In genomic region chr22:17769013-17769715, GRCh38 we compare ENCODE assay signal across 26 cellular contexts. TPM values are rescaled to one million over a fixed set of nuclear protein-coding genes. Genes with fewer than 3 reads are reported as not detected.
DNase-seq lines count a peak whose midpoint lies in the region; ATAC-seq, FAIRE-seq and TF ChIP-seq lines count a peak whose summit lies in the region.
"Had no signal": no experiment of that assay in that cellular context is flagged by ENCODE, and none has a peak within 500 bp of the region (broad histone marks: within the 10 kb centered on the region; RNA-seq: fewer than 3 reads in every experiment).

No MANE protein-coding gene starts in this region.

- no peak overlapping the region for H3K4me2 ChIP-seq in K562 (ENCODE audit: insufficient read depth, low read length)

- intact Hi-C loops in CD8-positive, alpha-beta T cell (cut with DNase I, micrococcal nuclease): loop anchor here in 1 of 2 experiments (2.0 kb wide), 1 partner anchor 16 kb away; no protein-coding TSS in a partner anchor
- intact Hi-C loops in K562 (cut with micrococcal nuclease) (no loop called here), lower lobe of right lung (cut with DNase I) (no loop called here)

- peaks cover 85% of the 10 kb centered on the region for H3K79me2 ChIP-seq in K562 (ENCODE audit: control insufficient read depth, insufficient read depth, low read length)

- no peak for TF ChIP-seq RAD21 in K562 (CRISPR knock-in tag; conservative IDR thresholded peaks at IDR 0.05 in 1 of 2, IDR thresholded peaks at IDR 0.05 in 1 of 2)

- no TSS peak for BruUV-seq in K562 (replicated peaks; lab: Mats Ljungman, UMichigan)

- peaks cover 65% of the 10 kb centered on the region for H3K4me1 Mint-ChIP-seq in CD8-positive, alpha-beta T cell (ENCODE audit: low read depth)

- H3K9ac ChIP-seq in K562 (ENCODE audit: insufficient read depth in 1 of 2, low read depth in 2 of 2, low read length in 2 of 2): peak overlapping the region in 1 of 2 experiments; percentile 59; a peak in 1 of 4 replicates

- no peaks in the 10 kb centered on the region for H3K27me3 Mint-ChIP-seq in CD8-positive, alpha-beta T cell (ENCODE audit: low read depth)
- H3K27me3 Mint-ChIP-seq: B cell had no signal

- no peaks in the 10 kb centered on the region for H3K27me3 ChIP-seq in CD8-positive, alpha-beta T cell (ENCODE audit: insufficient read depth, low read length)
- no peaks in the 10 kb centered on the region for H3K27me3 ChIP-seq in K562 (ENCODE audit: control insufficient read depth in 2 of 2, insufficient read depth in 2 of 2, low read length in 2 of 2)
- H3K27me3 ChIP-seq in lower lobe of right lung (ENCODE audit: low read depth): no peaks in the 10 kb centered on the region
- H3K27me3 ChIP-seq in thymus (ENCODE audit: control insufficient read depth, insufficient read depth): no peaks in the 10 kb centered on the region
- H3K27me3 ChIP-seq: SJSA1, uterus had no signal

- no peak overlapping the region for H3K27ac ChIP-seq in CD8-positive, alpha-beta T cell (ENCODE audit: low read depth, low read length)
- H3K27ac ChIP-seq in K562 (ENCODE audit: extremely low read depth, low read depth, low read length): no peak overlapping the region
- H3K27ac ChIP-seq in lower lobe of right lung: peak overlapping the region; percentile 36
- H3K27ac ChIP-seq in thymus (ENCODE audit: low read depth): peak overlapping the region; percentile 43
- H3K27ac ChIP-seq: SJSA1, uterus, WERI-Rb-1 had no signal

- TF ChIP-seq CTCF in CD8-positive, alpha-beta T cell (IDR thresholded peaks at IDR 0.05): no peak
- no peak for TF ChIP-seq CTCF in K562 (IDR thresholded peaks at IDR 0.05 in 2 of 3, conservative IDR thresholded peaks at IDR 0.05 in 1 of 3; ENCODE audit: insufficient read depth in 2 of 3, low read depth in 1 of 3, low read length in 3 of 3)
- TF ChIP-seq CTCF in lower lobe of right lung (IDR thresholded peaks at IDR 0.05): no peak

- ATAC-seq in CD8-positive, alpha-beta T cell: no peak
- ATAC-seq in K562 (no peak), lower lobe of right lung (no peak)
- ATAC-seq: activated naive CD4-positive, alpha-beta T cell treated with anti-CD3 and anti-CD28 coated beads, Interleukin-2, amount 50 U/mL, for 72 hours had no signal

- CTCF ChIA-PET in CD8-positive, alpha-beta T cell (lab: Charles Lee): interaction anchor here (1.0 to 7.4 kb wide), 5 partner anchors 10 to 27 kb away, joined by 3 to 40 read pairs (median 3); no protein-coding TSS in a partner anchor
- CTCF ChIA-PET in K562 (lab: Yijun Ruan, JAX; ENCODE audit: low intra/inter-chr PET ratio): no interaction called here

- in situ Hi-C loops in K562 (cut with MboI): no loop called here

- no peak overlapping the region for H2AFZ ChIP-seq in K562 (ENCODE audit: low read depth, low read length)

- H3K4me3 ChIP-seq in CD8-positive, alpha-beta T cell (ENCODE audit: low read depth, low read length): no peak overlapping the region
- H3K4me3 ChIP-seq in K562 (no peak overlapping the region), lower lobe of right lung (no peak overlapping the region), thymus (ENCODE audit: low read length) (no peak overlapping the region)
- H3K4me3 ChIP-seq: SJSA1, uterus had no signal

- peaks cover 60% of the 10 kb centered on the region for H4K20me1 ChIP-seq in K562 (replicated peaks; ENCODE audit: control insufficient read depth, insufficient read depth, low read length)

- no peaks in the 10 kb centered on the region for H3K9me3 Mint-ChIP-seq in CD8-positive, alpha-beta T cell
- H3K9me3 Mint-ChIP-seq: activated naive CD4-positive, alpha-beta T cell treated with anti-CD3 and anti-CD28 coated beads, Interleukin-2, amount 50 U/mL, for 72 hours; immature natural killer cell had no signal

- H3K9me1 ChIP-seq in K562 (ENCODE audit: control insufficient read depth, insufficient read depth, low read length): no peaks in the 10 kb centered on the region

- peak overlapping the region; percentile 45 for H3K27ac Mint-ChIP-seq in CD8-positive, alpha-beta T cell

- H3K4me3 Mint-ChIP-seq in CD8-positive, alpha-beta T cell: no peak overlapping the region
- H3K4me3 Mint-ChIP-seq: B cell had no signal

- WGBS in K562 (ENCODE audit: insufficient coverage, low coverage, missing lambda C conversion rate): 90% methylated on average over 12 of the region's 14 CpGs
- WGBS in thymus: 90% methylated on average over 14 of the region's 14 CpGs

- TF ChIP-seq EP300 in K562 (IDR thresholded peaks at IDR 0.05; ENCODE audit: low read length): no peak

- DNase-seq in CD8-positive, alpha-beta T cell: peak in 1 of 7 experiments; percentile 16
- DNase-seq in K562 (ENCODE audit: extremely low read depth in 1 of 4, low spot score in 3 of 4) (no peak), lower lobe of right lung (peak; percentile 68), HPDE6-E6E7 (ENCODE audit: extremely low spot score) (no peak), NCI-H345 (lab: John Stamatoyannopoulos, UW) (no peak)
- no peak for DNase-seq in activated naive CD4-positive, alpha-beta T cell (lab: John Stamatoyannopoulos, UW)
- DNase-seq: ACHN; activated CD4-positive, alpha-beta T cell treated with anti-CD3 and anti-CD28 coated beads for 48 hours; activated CD8-positive, alpha-beta memory T cell treated with anti-CD3 and anti-CD28 coated beads for 24 hours; amygdala; Caco-2; DMS53; H7; hypothalamus; immature natural killer cell; NCI-H446 treated with DMSO at 0.1 percent for 48 hours; NCI-H82; stimulated activated naive CD4-positive, alpha-beta T cell treated with Interleukin-2 at 50 U/mL for 16 hours; T1000; uterus; WERI-Rb-1 had no signal

- no peaks in the 10 kb centered on the region for H3K9me3 ChIP-seq in CD8-positive, alpha-beta T cell (ENCODE audit: low read length)
- H3K9me3 ChIP-seq in K562 (replicated peaks; ENCODE audit: control insufficient read depth, insufficient read depth, low read depth, low read length): no peaks in the 10 kb centered on the region
- no peaks in the 10 kb centered on the region for H3K9me3 ChIP-seq in lower lobe of right lung
- no peaks in the 10 kb centered on the region for H3K9me3 ChIP-seq in thymus (ENCODE audit: control insufficient read depth)
- H3K9me3 ChIP-seq: Caco-2, SJSA1, uterus had no signal

- H3K36me3 ChIP-seq in CD8-positive, alpha-beta T cell (ENCODE audit: insufficient read depth, low read length): no peaks in the 10 kb centered on the region
- peaks cover 18% of the 10 kb centered on the region; the same call in 2 of the 3 replicates for H3K36me3 ChIP-seq in K562 (ENCODE audit: control insufficient read depth, insufficient read depth, low read length)
- no peaks in the 10 kb centered on the region for H3K36me3 ChIP-seq in lower lobe of right lung
- H3K36me3 ChIP-seq in thymus (ENCODE audit: control insufficient read depth, insufficient read depth): peaks cover 11% of the 10 kb centered on the region
- H3K36me3 ChIP-seq: SJSA1, uterus had no signal

- no peak for FAIRE-seq in K562 (lab: Jason Lieb, UNC)
- FAIRE-seq: GM12892 had no signal

- no peak for TF ChIP-seq POLR2A in K562 (conservative IDR thresholded peaks at IDR 0.05)

- H3K36me3 Mint-ChIP-seq in CD8-positive, alpha-beta T cell: peaks cover 12% of the 10 kb centered on the region

- H3K4me1 ChIP-seq in CD8-positive, alpha-beta T cell (ENCODE audit: insufficient read depth, low read length): peaks cover 53% of the 10 kb centered on the region
- peaks cover 10 to 48% of the 10 kb centered on the region in 2 experiments for H3K4me1 ChIP-seq in K562 (replicated peaks in 1 of 2; ENCODE audit: control insufficient read depth in 2 of 2, insufficient read depth in 2 of 2, low read length in 2 of 2)
- peaks cover 38% of the 10 kb centered on the region for H3K4me1 ChIP-seq in lower lobe of right lung
- peaks cover 31% of the 10 kb centered on the region for H3K4me1 ChIP-seq in thymus (ENCODE audit: control insufficient read depth, insufficient read depth, low read length)
- H3K4me1 ChIP-seq: uterus had no signal

- POLR2A ChIA-PET in CD8-positive, alpha-beta T cell (lab: Charles Lee): no interaction called here
- POLR2A ChIA-PET in K562 (lab: Yijun Ruan, JAX): interaction anchor here (0.6 to 7.0 kb wide), 6 partner anchors 10 to 283 kb away, joined by 3 to 54 read pairs (median 3); no protein-coding TSS in a partner anchor

TF ChIP-seq in K562, 482 proteins besides CTCF, POLR2A, EP300 and RAD21 (continues in another document):
- no peak for TF ChIP-seq SMAD4 (CRISPR knock-in tag; conservative IDR thresholded peaks at IDR 0.05)
- TF ChIP-seq RBFOX2 (IDR thresholded peaks at IDR 0.05; ENCODE audit: low read depth, low read length): 0 out of 2 replicates have a peak, but pooled peaks have one; percentile 9
- TF ChIP-seq IRF2 (CRISPR knock-in tag; IDR thresholded peaks at IDR 0.05): no peak
- TF ChIP-seq HNRNPL (IDR thresholded peaks at IDR 0.05; ENCODE audit: low read depth, low read length): 0 out of 2 replicates have a peak, but pooled peaks have one; percentile 32

RNA-seq across cellular contexts. Expression of gene BID, which starts 5.1 kb away (rescaled TPM):
- total RNA-seq in CD8-positive, alpha-beta T cell: 10 to 100 TPM; 14.4 to 15.0 TPM
- total RNA-seq in K562 (2011; cell fraction: chromatin; rRNA removed; ENCODE audit: low replicate concordance): 18.0 and 26.5 TPM in 2 replicates
- 39.3 and 42.0 TPM in 2 replicates for total RNA-seq in K562 (2011; cell fraction: nucleolus; rRNA removed)
- total RNA-seq in K562 (2011; cell fraction: nucleoplasm; rRNA removed): 27.0 and 30.7 TPM in 2 replicates
- total RNA-seq in K562 (2014; rRNA removed): 165 and 212 TPM in 2 replicates
- 25.5 and 26.3 TPM in 2 replicates for total RNA-seq in K562 (2014; rRNA removed; fragmentation: Illumina TruSeq; extraction: Trizol)
- 60.4 and 63.7 TPM in 2 replicates for total RNA-seq in K562 (2015; rRNA removed; fragmentation: Illumina TruSeq; extraction: Trizol)
- 94.7 and 99.6 TPM in 2 replicates for total RNA-seq in K562 (2021)
- 119 and 164 TPM in 2 replicates for polyA plus RNA-seq in K562 (2011; rRNA removed)
- 249 and 453 TPM in 2 replicates for polyA plus RNA-seq in K562 (2011; cell fraction: cytosol; rRNA removed)
- polyA plus RNA-seq in K562 (2011; cell fraction: nucleus; rRNA removed): 84.6 and 89.3 TPM in 2 replicates
- 60.9 and 80.1 TPM in 2 replicates for polyA plus RNA-seq in K562 (2012)
- polyA plus RNA-seq in K562 (2014; fragmentation: Illumina TruSeq; extraction: Trizol): 35.2 and 84.7 TPM in 2 replicates
- 1 to 10 TPM; 5.2 to 8.9 TPM for polyA plus RNA-seq in K562 (2014; fragmentation: Nextera tagmentation; extraction: Ambion mirVana)
- 208 and 209 TPM in 2 replicates for polyA plus RNA-seq in K562 (2014; rRNA removed)
- polyA minus RNA-seq in K562 (2011; rRNA and poly(A)+ RNA removed): 21.5 and 30.2 TPM in 2 replicates
- 46.1 and 91.5 TPM in 2 replicates for polyA minus RNA-seq in K562 (2011; cell fraction: cytosol; rRNA and poly(A)+ RNA removed)
- 7.7 and 13.4 TPM in 2 replicates for polyA minus RNA-seq in K562 (2011; cell fraction: nucleus; rRNA and poly(A)+ RNA removed)
- total RNA-seq in lower lobe of right lung: 34.3 TPM
- 32.5 TPM for polyA plus RNA-seq in thymus

Comparison
In these comparisons a context has a peak if more than half of its experiments do, and no peak if none do; other contexts are left out.
1. H3K27ac ChIP-seq: peak in lower lobe of right lung (single experiment) and thymus (single experiment); none in CD8-positive, alpha-beta T cell (single experiment) and K562 (single experiment).